Comparison of ENCODE assay signal across 9 cellular contexts in the genomic region with DNA sequence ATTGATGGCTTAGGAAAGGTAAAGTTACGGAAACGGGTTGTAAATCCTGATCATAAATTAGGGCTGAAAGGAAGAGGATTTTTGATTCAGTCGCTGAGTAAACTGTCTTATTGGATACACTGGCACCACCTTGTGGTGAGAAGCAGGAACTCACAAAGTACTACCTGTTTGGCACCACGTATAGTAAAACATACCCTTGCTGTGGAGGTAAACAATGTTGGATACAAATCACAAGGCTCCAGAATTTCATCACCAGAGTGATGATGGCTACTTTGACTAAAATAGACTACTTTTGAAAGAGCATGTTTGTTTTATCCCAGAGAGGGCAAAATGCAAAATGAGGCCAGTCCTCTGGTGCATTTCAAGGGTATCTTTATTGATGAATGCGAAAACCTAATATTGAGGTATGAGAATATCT.
DNase-seq lines count a peak whose midpoint lies in the region; ATAC-seq and TF ChIP-seq lines count a peak whose summit lies in the region.
"Had no signal": no experiment of that assay in that cellular context is flagged by ENCODE, and none has a peak within 500 bp of the region (broad histone marks: within the 10 kb centered on the region; RNA-seq: fewer than 3 reads in every experiment).

No MANE protein-coding gene starts in this region.

- H3K9me2 ChIP-seq in SK-N-SH = no peaks in the 10 kb centered on the region

- H3K9me3 ChIP-seq in SK-N-SH = no peaks in the 10 kb centered on the region
- no peaks in the 10 kb centered on the region for H3K9me3 ChIP-seq in thyroid gland

- TF ChIP-seq CTCF in SK-N-SH (IDR thresholded peaks at IDR 0.05) (peak; percentile 90), thyroid gland (IDR thresholded peaks at IDR 0.05) (peak in 4 of 6 experiments; percentile 42 to 76 (median 59))

- no peak overlapping the region for H2AFZ ChIP-seq in SK-N-SH (ENCODE audit: low read depth)

- H3K9ac ChIP-seq in SK-N-SH = no peak overlapping the region

- H3K4me1 ChIP-seq in SK-N-SH (ENCODE audit: control insufficient read depth in 1 of 2, insufficient read depth in 2 of 2, low read depth in 1 of 2, low read length in 1 of 2) = peaks cover 0 to 2% of the 10 kb centered on the region in 2 experiments; a peak in 1 of 4 replicates
- no peaks in the 10 kb centered on the region for H3K4me1 ChIP-seq in thyroid gland

- TF ChIP-seq POLR2A in GM18505 (IDR thresholded peaks at IDR 0.05; ENCODE audit: borderline replicate concordance, extremely low read depth, insufficient read depth, insufficient read length) = no peak
- TF ChIP-seq POLR2A in thyroid gland (IDR thresholded peaks at IDR 0.05) = no peak

- H3K79me2 ChIP-seq in SK-N-SH (ENCODE audit: insufficient read depth) = no peaks in the 10 kb centered on the region

- H3K36me3 ChIP-seq in SK-N-SH (replicated peaks in 1 of 2; ENCODE audit: control insufficient read depth in 1 of 2, insufficient read depth in 2 of 2, low read length in 1 of 2) (no peaks in the 10 kb centered on the region), thyroid gland (no peaks in the 10 kb centered on the region)

- H3K4me2 ChIP-seq in SK-N-SH = no peak overlapping the region

- H4K20me1 ChIP-seq in SK-N-SH (ENCODE audit: insufficient read depth) = no peaks in the 10 kb centered on the region

- ATAC-seq in GM18505 (IDR thresholded peaks at IDR 0.05; ENCODE audit: unreplicated experiment) (peak; percentile 76), HG02763 (IDR thresholded peaks at IDR 0.05; ENCODE audit: unreplicated experiment) (peak; percentile 79)

- H3K4me3 ChIP-seq in SK-N-SH (ENCODE audit: low read depth in 2 of 2, low read length in 1 of 2) (no peak overlapping the region; a peak in 1 of 4 replicates), thyroid gland (replicated peaks in 1 of 3) (no peak overlapping the region)
- H3K4me3 ChIP-seq: skin epidermis had no signal

- H3K27ac ChIP-seq in SK-N-SH (ENCODE audit: low read depth in 2 of 2, low read length in 1 of 2) (no peak overlapping the region), thyroid gland (no peak overlapping the region)
- H3K27ac ChIP-seq: skin epidermis had no signal

- TF ChIP-seq RAD21 in SK-N-SH (IDR thresholded peaks at IDR 0.05; ENCODE audit: low read length) = peak; percentile 90

- intact Hi-C loops in thyroid gland (cut with DNase I) = no loop called here

- CTCF ChIA-PET in SK-N-SH (lab: Yijun Ruan, JAX) = interaction anchor here (1.0 to 2.7 kb wide), 7 partner anchors 9 to 235 kb away, joined by 3 to 12 read pairs (median 4); no protein-coding TSS in a partner anchor

- POLR2A ChIA-PET in SK-N-SH (lab: Yijun Ruan, JAX) = no interaction called here

- no peaks in the 10 kb centered on the region for H3K27me3 ChIP-seq in SK-N-SH (ENCODE audit: insufficient read depth)
- H3K27me3 ChIP-seq in thyroid gland = no peaks in the 10 kb centered on the region

- TF ChIP-seq EP300 in SK-N-SH (IDR thresholded peaks at IDR 0.05; ENCODE audit: borderline replicate concordance in 1 of 2, low read depth in 1 of 2, low read length in 1 of 2) = no peak

- 22% methylated on average over 5 of the region's 5 CpGs for WGBS in SK-N-SH (ENCODE audit: low lambda C conversion rate)
- 34% methylated on average over 5 of the region's 5 CpGs for WGBS in thyroid gland, 2 donors

- H3F3A ChIP-seq in SK-N-SH (replicated peaks; ENCODE audit: insufficient read depth) = no peaks in the 10 kb centered on the region

- peak; percentile 49 for DNase-seq in AG20443 (ENCODE audit: low spot score)
- DNase-seq in NCI-H1092 (lab: John Stamatoyannopoulos, UW) = peak; percentile 70
- peak; percentile 59 for DNase-seq in SK-N-SH
- peak; percentile 68 for DNase-seq in dermis blood vessel endothelial cell
- DNase-seq in medulla oblongata (ENCODE audit: extremely low spot score) = peak; percentile 67
- peak; percentile 42 to 48 for DNase-seq in thyroid gland

TF ChIP-seq in SK-N-SH, 30 proteins besides CTCF, POLR2A, EP300 and RAD21:
- TF ChIP-seq CHD2 (IDR thresholded peaks at IDR 0.05; ENCODE audit: low read length, partially characterized antibody) (no peak), SIN3A (IDR thresholded peaks at IDR 0.05; ENCODE audit: borderline replicate concordance, low read depth, low read length) (no peak), MXI1 (IDR thresholded peaks at IDR 0.05; ENCODE audit: low read depth, low read length) (no peak), SMC3 (IDR thresholded peaks at IDR 0.05; ENCODE audit: low read depth, low read length) (peak; percentile 67)
- TF ChIP-seq, protein P1, sequence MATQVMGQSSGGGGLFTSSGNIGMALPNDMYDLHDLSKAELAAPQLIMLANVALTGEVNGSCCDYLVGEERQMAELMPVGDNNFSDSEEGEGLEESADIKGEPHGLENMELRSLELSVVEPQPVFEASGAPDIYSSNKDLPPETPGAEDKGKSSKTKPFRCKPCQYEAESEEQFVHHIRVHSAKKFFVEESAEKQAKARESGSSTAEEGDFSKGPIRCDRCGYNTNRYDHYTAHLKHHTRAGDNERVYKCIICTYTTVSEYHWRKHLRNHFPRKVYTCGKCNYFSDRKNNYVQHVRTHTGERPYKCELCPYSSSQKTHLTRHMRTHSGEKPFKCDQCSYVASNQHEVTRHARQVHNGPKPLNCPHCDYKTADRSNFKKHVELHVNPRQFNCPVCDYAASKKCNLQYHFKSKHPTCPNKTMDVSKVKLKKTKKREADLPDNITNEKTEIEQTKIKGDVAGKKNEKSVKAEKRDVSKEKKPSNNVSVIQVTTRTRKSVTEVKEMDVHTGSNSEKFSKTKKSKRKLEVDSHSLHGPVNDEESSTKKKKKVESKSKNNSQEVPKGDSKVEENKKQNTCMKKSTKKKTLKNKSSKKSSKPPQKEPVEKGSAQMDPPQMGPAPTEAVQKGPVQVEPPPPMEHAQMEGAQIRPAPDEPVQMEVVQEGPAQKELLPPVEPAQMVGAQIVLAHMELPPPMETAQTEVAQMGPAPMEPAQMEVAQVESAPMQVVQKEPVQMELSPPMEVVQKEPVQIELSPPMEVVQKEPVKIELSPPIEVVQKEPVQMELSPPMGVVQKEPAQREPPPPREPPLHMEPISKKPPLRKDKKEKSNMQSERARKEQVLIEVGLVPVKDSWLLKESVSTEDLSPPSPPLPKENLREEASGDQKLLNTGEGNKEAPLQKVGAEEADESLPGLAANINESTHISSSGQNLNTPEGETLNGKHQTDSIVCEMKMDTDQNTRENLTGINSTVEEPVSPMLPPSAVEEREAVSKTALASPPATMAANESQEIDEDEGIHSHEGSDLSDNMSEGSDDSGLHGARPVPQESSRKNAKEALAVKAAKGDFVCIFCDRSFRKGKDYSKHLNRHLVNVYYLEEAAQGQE (IDR thresholded peaks at IDR 0.05; ENCODE audit: low read depth, low read length) = no peak
TF ChIP-seq in SK-N-SH: peak in this region for 1.
